In the genomic region with DNA sequence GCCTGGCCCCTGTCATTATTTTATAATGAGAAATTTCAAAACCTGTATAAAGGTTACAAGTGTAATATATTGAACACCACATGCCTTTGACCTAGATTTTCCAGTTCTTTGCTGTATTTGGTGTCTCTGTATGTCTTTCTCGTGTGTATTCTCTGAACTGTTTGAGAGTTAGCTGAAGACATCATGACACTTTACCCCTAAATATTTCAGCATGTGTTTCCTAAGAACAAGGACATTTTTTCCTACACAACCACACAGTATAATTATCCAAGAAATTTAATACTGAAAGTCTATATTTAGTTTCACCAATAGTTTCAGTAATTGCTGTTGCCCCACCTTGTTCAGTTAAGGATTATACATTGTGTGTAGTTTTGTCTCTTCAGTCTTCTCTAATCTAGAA, we compare ENCODE assay signal across 19 cellular contexts.
"Had no signal": no experiment of that assay in that cellular context is flagged by ENCODE, and none has a peak within 500 bp of the region (broad histone marks: within the 10 kb centered on the region; RNA-seq: fewer than 3 reads in every experiment).

No MANE protein-coding gene starts in this region.

- H3K27ac ChIP-seq: epithelial cell of prostate, hepatocyte had no signal

- H3K4me2 ChIP-seq: hepatocyte had no signal

- DNase-seq: activated CD4-positive, alpha-beta T cell treated with anti-CD3 and anti-CD28 coated beads for 1 hour; activated CD4-positive, alpha-beta T cell treated with anti-CD3 and anti-CD28 coated beads, Interleukin-2, amount 50 U/mL, for 1 hour; activated CD8-positive, alpha-beta T cell treated with anti-CD3 and anti-CD28 coated beads, Interleukin-2, amount 10 ng/mL, durations not matched to agents 7 days and 5 days; aorta; foreskin melanocyte; glutamatergic neuron; immature natural killer cell; left lung; natural killer cell; spleen; stimulated activated CD4-positive, alpha-beta T cell treated with anti-CD3 and anti-CD28 coated beads, Interleukin-4, amount 100 ng/mL, for 1 hour; stimulated activated naive CD4-positive, alpha-beta T cell treated with Interleukin-2 at 50 U/mL for 16 hours; T-cell; upper lobe of left lung had no signal

- H3K4me3 ChIP-seq: hepatocyte, left lung, spleen, upper lobe of left lung had no signal

- FAIRE-seq: TTC549 had no signal

- H3K36me3 Mint-ChIP-seq: natural killer cell had no signal

- ATAC-seq: activated CD8-positive, alpha-beta T cell treated with anti-CD3 and anti-CD28 coated beads, Interleukin-2, amount 10 ng/mL, durations not matched to agents 7 days and 5 days; left lung; natural killer cell; T-cell had no signal

- H3K9me3 Mint-ChIP-seq: brain; immature natural killer cell; natural killer cell; T-cell; T-helper 2 cell treated with Interferon-gamma antibody and Interleukin-4, amounts not matched to agents 5 μg/mL and 100 μg/mL, for 36 hours had no signal

- H3K27me3 Mint-ChIP-seq: brain, T-cell had no signal

- H3K27me3 ChIP-seq: hepatocyte, left lung, spleen, upper lobe of left lung had no signal

- H3K36me3 ChIP-seq: left lung, upper lobe of left lung had no signal

- H3K9me3 ChIP-seq: left lung, spleen, upper lobe of left lung had no signal

- H3K4me3 Mint-ChIP-seq: activated CD8-positive, alpha-beta T cell treated with anti-CD3 and anti-CD28 coated beads, Interleukin-2, amount 10 ng/mL, durations not matched to agents 7 days and 5 days; brain; immature natural killer cell; natural killer cell; T-cell; T-helper 2 cell treated with Interferon-gamma antibody and Interleukin-4, amounts not matched to agents 5 μg/mL and 100 μg/mL, for 36 hours had no signal

- H3K27ac Mint-ChIP-seq: activated CD8-positive, alpha-beta T cell treated with anti-CD3 and anti-CD28 coated beads, Interleukin-2, amount 10 ng/mL, durations not matched to agents 7 days and 5 days; immature natural killer cell; natural killer cell; T-cell; T-helper 2 cell treated with Interferon-gamma antibody and Interleukin-4, amounts not matched to agents 5 μg/mL and 100 μg/mL, for 36 hours had no signal

- H2AFZ ChIP-seq: hepatocyte had no signal
